9 cellular contexts compared by ENCODE assay signal in the genomic region with DNA sequence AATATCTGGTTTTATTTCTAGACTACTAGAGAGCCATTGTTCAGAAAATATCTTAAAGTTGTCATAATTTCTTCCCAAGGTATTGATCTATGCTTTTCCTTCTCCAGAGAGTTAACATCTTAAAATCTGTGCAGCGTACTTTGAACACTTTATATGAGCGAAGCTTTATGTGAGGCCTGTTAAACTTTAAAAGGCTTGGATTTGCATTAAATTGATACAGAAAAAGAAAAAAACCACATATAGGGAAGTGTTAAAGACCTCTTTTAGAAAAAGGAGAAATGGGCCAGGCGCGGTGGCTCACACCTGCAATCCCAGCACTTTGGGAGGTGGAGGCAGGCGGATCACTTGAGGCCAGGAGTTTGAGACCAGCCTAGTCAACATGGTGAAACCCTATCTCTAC. TPM values are rescaled to one million over a fixed set of nuclear protein-coding genes. Genes with fewer than 3 reads are reported as not detected.
DNase-seq lines count a peak whose midpoint lies in the region; ATAC-seq and TF ChIP-seq lines count a peak whose summit lies in the region.
"Had no signal": no experiment of that assay in that cellular context is flagged by ENCODE, and none has a peak within 500 bp of the region (broad histone marks: within the 10 kb centered on the region; RNA-seq: fewer than 3 reads in every experiment).

No MANE protein-coding gene starts in this region.

- no peaks in the 10 kb centered on the region for H3K9me3 Mint-ChIP-seq in CD4-positive, alpha-beta memory T cell
- H3K9me3 Mint-ChIP-seq: GM23338 had no signal

- peak overlapping the region; percentile 44 for H3K27ac ChIP-seq in CD4-positive, alpha-beta memory T cell (ENCODE audit: low read depth, low read length)
- H3K27ac ChIP-seq in OCI-LY1 (ENCODE audit: low read depth, low read length, poor library complexity, severe bottlenecking) (peak overlapping the region; percentile 70), dorsolateral prefrontal cortex (peak overlapping the region in 50 of 59 donors; percentile 7 to 93 (median 83)), parathyroid adenoma (peak overlapping the region; percentile 74)

- CTCF ChIA-PET in CD4-positive, alpha-beta memory T cell (lab: Charles Lee; ENCODE audit: partially characterized antibody), result interaction anchor here (0.7 to 5.1 kb wide), 10 partner anchors 28 to 138 kb away, joined by 3 to 29 read pairs (median 7); a partner anchor contains a TSS

- H3K9me3 ChIP-seq in CD4-positive, alpha-beta memory T cell (ENCODE audit: control insufficient read depth in 1 of 2, low read length in 2 of 2), result no peaks in the 10 kb centered on the region
- H3K9me3 ChIP-seq in OCI-LY1 (ENCODE audit: low read length), result no peaks in the 10 kb centered on the region
- H3K9me3 ChIP-seq in parathyroid adenoma (ENCODE audit: control insufficient read depth, low read length), result no peaks in the 10 kb centered on the region

- POLR2A ChIA-PET in CD4-positive, alpha-beta memory T cell (lab: Charles Lee; ENCODE audit: partially characterized antibody), result interaction anchor here (0.6 to 3.7 kb wide), 2 partner anchors 60 to 62 kb away, joined by 4 to 21 read pairs; a partner anchor contains a TSS

- no peaks in the 10 kb centered on the region for H3K79me2 ChIP-seq in OCI-LY1 (ENCODE audit: insufficient read depth, low read length)
- no peaks in the 10 kb centered on the region for H3K79me2 ChIP-seq in parathyroid adenoma

- H3K27ac Mint-ChIP-seq in CD4-positive, alpha-beta memory T cell, result peak overlapping the region in 6 of 7 donors; percentile 57 to 95 (median 91)

- intact Hi-C loops in CD4-positive, alpha-beta memory T cell (cut with micrococcal nuclease), result loop anchor here (1.0 kb wide), 4 partner anchors 28 to 105 kb away; a partner anchor contains a TSS
- intact Hi-C loops in dorsolateral prefrontal cortex (cut with DNase I), result loop anchor here in 1 of 2 donors (2.0 kb wide), 1 partner anchor 60 kb away; a partner anchor contains a TSS

- H3K27me3 ChIP-seq in CD4-positive, alpha-beta memory T cell (ENCODE audit: insufficient read depth, low read length), result no peaks in the 10 kb centered on the region
- H3K27me3 ChIP-seq in OCI-LY1 (ENCODE audit: insufficient read depth, low read length) (no peaks in the 10 kb centered on the region), dorsolateral prefrontal cortex (no peaks in the 10 kb centered on the region), parathyroid adenoma (ENCODE audit: control insufficient read depth, insufficient read depth, low read length) (no peaks in the 10 kb centered on the region)

- H3K4me1 ChIP-seq in CD4-positive, alpha-beta memory T cell (ENCODE audit: insufficient read depth, low read length), result peaks cover 12% of the 10 kb centered on the region
- H3K4me1 ChIP-seq in OCI-LY1 (ENCODE audit: insufficient read depth, low read length, severe bottlenecking) (peaks cover 43% of the 10 kb centered on the region), parathyroid adenoma (no peaks in the 10 kb centered on the region)

- peaks cover 41 to 42% of the 10 kb centered on the region in 2 donors for H3K36me3 Mint-ChIP-seq in CD4-positive, alpha-beta memory T cell

- H3K36me3 ChIP-seq in CD4-positive, alpha-beta memory T cell (ENCODE audit: insufficient read depth, low read length), result peaks cover 10% of the 10 kb centered on the region
- H3K36me3 ChIP-seq in OCI-LY1 (ENCODE audit: insufficient read depth, low read length) (no peaks in the 10 kb centered on the region), parathyroid adenoma (ENCODE audit: control insufficient read depth, insufficient read depth, low read length) (no peaks in the 10 kb centered on the region)

- no peaks in the 10 kb centered on the region for H3K27me3 Mint-ChIP-seq in CD4-positive, alpha-beta memory T cell

- H4K20me1 ChIP-seq in OCI-LY1 (ENCODE audit: insufficient read depth, low read length), result no peaks in the 10 kb centered on the region

- peak overlapping the region; percentile 76 to 87 (median 86) for H3K4me3 Mint-ChIP-seq in CD4-positive, alpha-beta memory T cell

- no peak overlapping the region for H2AFZ ChIP-seq in OCI-LY1 (ENCODE audit: low read length)
- H2AFZ ChIP-seq in parathyroid adenoma, result no peak overlapping the region
- H2AFZ ChIP-seq: GM23338 had no signal

- peak overlapping the region; percentile 50; the same call in 1 of the 2 replicates for H3K9ac ChIP-seq in OCI-LY1 (ENCODE audit: low read length)
- H3K9ac ChIP-seq in parathyroid adenoma, result no peak overlapping the region

- 0 out of 2 replicates have a peak, but pooled peaks have one; percentile 3 for TF ChIP-seq CTCF in OCI-LY1 (IDR thresholded peaks at IDR 0.05; ENCODE audit: low read length)
- TF ChIP-seq CTCF in dorsolateral prefrontal cortex (IDR thresholded peaks at IDR 0.05 in 54 of 56, conservative IDR thresholded peaks at IDR 0.05 in 2 of 56; ENCODE audit: low read depth in 1 of 56, partially characterized antibody in 56 of 56), result peak in 9 of 56 donors; percentile 2 to 47 (median 18)
- no peak for TF ChIP-seq CTCF in parathyroid adenoma (IDR thresholded peaks at IDR 0.05)

- no peaks in the 10 kb centered on the region for H3F3A ChIP-seq in OCI-LY1 (ENCODE audit: insufficient read depth, low read length)

- no peak for ATAC-seq in GM21381 (IDR thresholded peaks at IDR 0.05; ENCODE audit: unreplicated experiment)

- no peaks in the 10 kb centered on the region for H3K9me2 ChIP-seq in OCI-LY1 (ENCODE audit: low read depth, low read length)

- H3K4me1 Mint-ChIP-seq in CD4-positive, alpha-beta memory T cell, result peaks cover 10 to 17% (median 15%) of the 10 kb centered on the region in 4 donors
- H3K4me1 Mint-ChIP-seq: GM23338 had no signal

- H3K4me2 ChIP-seq in OCI-LY1 (ENCODE audit: low read length) (peak overlapping the region; percentile 68), parathyroid adenoma (ENCODE audit: low read length) (peak overlapping the region; percentile 77)
- H3K4me2 ChIP-seq: GM23338 had no signal

- peak overlapping the region; percentile 30 to 61 for H3K4me3 ChIP-seq in CD4-positive, alpha-beta memory T cell (ENCODE audit: low read length in 2 of 2)
- H3K4me3 ChIP-seq in OCI-LY1 (ENCODE audit: low read depth, low read length, poor library complexity, severe bottlenecking) (peak overlapping the region; percentile 46), dorsolateral prefrontal cortex (peak overlapping the region in 57 of 59 donors; percentile 21 to 80 (median 62)), parathyroid adenoma (ENCODE audit: low read depth, low read length) (no peak overlapping the region)
- H3K4me3 ChIP-seq: GM23338 had no signal

- no peak for DNase-seq in CD4-positive, alpha-beta memory T cell
- DNase-seq in dorsolateral prefrontal cortex, result no peak
- DNase-seq in cortex of kidney (lab: John Stamatoyannopoulos, UW), result no peak
- DNase-seq in NCI-H526 (lab: John Stamatoyannopoulos, UW), result no peak
- DNase-seq in cerebellum (ENCODE audit: low spot score), result no peak

RNA-seq across cellular contexts. Expression of a gene that starts 59.2 kb away (rescaled TPM):
- total RNA-seq in CD4-positive, alpha-beta memory T cell, result 100 to 1,000 TPM; 105 to 108 TPM
- 10 to 100 TPM; 31.8 to 45.0 TPM for polyA plus RNA-seq in CD4-positive, alpha-beta memory T cell
- total RNA-seq in dorsolateral prefrontal cortex, result 10 to 100 TPM; 31.4 to 60.6 (median 43.0) TPM
- 72.5 TPM for total RNA-seq in cerebellum
